ENCODE assay signal across 1 cellular context in the genomic region with DNA sequence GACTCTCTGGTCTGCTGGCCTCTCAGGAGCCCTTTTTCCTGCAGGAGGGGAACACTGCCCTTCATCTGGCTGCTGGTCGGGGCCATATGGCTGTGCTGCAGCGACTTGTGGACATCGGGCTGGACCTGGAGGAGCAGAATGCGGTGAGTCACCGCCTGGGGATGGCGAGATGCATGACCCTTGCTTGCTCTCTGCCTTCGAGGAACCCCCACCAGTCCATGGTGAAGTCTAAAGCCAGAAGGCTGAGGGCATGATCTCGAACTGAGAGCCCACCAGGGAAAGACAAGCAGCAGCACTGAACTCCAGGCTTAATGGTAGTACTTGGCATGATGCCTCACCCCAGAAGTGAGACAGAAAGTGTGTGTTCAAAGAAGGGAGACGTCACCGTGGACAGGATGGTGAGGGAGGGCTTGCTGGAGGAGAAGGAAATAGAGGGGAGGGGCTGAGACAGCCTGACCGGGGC.
TF ChIP-seq lines count a peak whose summit lies in the region.

No MANE protein-coding gene starts in this region.

TF ChIP-seq in GM12878, 131 proteins besides CTCF, POLR2A, EP300 and RAD21 (continued from another document):
- TF ChIP-seq, protein P1, sequence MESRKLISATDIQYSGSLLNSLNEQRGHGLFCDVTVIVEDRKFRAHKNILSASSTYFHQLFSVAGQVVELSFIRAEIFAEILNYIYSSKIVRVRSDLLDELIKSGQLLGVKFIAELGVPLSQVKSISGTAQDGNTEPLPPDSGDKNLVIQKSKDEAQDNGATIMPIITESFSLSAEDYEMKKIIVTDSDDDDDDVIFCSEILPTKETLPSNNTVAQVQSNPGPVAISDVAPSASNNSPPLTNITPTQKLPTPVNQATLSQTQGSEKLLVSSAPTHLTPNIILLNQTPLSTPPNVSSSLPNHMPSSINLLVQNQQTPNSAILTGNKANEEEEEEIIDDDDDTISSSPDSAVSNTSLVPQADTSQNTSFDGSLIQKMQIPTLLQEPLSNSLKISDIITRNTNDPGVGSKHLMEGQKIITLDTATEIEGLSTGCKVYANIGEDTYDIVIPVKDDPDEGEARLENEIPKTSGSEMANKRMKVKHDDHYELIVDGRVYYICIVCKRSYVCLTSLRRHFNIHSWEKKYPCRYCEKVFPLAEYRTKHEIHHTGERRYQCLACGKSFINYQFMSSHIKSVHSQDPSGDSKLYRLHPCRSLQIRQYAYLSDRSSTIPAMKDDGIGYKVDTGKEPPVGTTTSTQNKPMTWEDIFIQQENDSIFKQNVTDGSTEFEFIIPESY (IDR thresholded peaks at IDR 0.05), result no peak
- TF ChIP-seq NBN (IDR thresholded peaks at IDR 0.05) (no peak), KLF5 (IDR thresholded peaks at IDR 0.05; ENCODE audit: partially characterized antibody) (no peak), CREM (IDR thresholded peaks at IDR 0.05; ENCODE audit: low read depth) (no peak), HDAC6 (IDR thresholded peaks at IDR 0.05; ENCODE audit: unreplicated experiment) (no peak), RB1 (IDR thresholded peaks at IDR 0.05; ENCODE audit: borderline replicate concordance) (no peak)
- TF ChIP-seq, protein P2, sequence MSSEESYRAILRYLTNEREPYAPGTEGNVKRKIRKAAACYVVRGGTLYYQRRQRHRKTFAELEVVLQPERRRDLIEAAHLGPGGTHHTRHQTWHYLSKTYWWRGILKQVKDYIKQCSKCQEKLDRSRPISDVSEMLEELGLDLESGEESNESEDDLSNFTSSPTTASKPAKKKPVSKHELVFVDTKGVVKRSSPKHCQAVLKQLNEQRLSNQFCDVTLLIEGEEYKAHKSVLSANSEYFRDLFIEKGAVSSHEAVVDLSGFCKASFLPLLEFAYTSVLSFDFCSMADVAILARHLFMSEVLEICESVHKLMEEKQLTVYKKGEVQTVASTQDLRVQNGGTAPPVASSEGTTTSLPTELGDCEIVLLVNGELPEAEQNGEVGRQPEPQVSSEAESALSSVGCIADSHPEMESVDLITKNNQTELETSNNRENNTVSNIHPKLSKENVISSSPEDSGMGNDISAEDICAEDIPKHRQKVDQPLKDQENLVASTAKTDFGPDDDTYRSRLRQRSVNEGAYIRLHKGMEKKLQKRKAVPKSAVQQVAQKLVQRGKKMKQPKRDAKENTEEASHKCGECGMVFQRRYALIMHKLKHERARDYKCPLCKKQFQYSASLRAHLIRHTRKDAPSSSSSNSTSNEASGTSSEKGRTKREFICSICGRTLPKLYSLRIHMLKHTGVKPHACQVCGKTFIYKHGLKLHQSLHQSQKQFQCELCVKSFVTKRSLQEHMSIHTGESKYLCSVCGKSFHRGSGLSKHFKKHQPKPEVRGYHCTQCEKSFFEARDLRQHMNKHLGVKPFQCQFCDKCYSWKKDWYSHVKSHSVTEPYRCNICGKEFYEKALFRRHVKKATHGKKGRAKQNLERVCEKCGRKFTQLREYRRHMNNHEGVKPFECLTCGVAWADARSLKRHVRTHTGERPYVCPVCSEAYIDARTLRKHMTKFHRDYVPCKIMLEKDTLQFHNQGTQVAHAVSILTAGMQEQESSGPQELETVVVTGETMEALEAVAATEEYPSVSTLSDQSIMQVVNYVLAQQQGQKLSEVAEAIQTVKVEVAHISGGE (CRISPR knock-in tag; IDR thresholded peaks at IDR 0.05), result no peak
- TF ChIP-seq, protein P3, sequence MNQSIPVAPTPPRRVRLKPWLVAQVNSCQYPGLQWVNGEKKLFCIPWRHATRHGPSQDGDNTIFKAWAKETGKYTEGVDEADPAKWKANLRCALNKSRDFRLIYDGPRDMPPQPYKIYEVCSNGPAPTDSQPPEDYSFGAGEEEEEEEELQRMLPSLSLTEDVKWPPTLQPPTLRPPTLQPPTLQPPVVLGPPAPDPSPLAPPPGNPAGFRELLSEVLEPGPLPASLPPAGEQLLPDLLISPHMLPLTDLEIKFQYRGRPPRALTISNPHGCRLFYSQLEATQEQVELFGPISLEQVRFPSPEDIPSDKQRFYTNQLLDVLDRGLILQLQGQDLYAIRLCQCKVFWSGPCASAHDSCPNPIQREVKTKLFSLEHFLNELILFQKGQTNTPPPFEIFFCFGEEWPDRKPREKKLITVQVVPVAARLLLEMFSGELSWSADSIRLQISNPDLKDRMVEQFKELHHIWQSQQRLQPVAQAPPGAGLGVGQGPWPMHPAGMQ (IDR thresholded peaks at IDR 0.05; ENCODE audit: borderline replicate concordance), result no peak
- TF ChIP-seq, protein P4, sequence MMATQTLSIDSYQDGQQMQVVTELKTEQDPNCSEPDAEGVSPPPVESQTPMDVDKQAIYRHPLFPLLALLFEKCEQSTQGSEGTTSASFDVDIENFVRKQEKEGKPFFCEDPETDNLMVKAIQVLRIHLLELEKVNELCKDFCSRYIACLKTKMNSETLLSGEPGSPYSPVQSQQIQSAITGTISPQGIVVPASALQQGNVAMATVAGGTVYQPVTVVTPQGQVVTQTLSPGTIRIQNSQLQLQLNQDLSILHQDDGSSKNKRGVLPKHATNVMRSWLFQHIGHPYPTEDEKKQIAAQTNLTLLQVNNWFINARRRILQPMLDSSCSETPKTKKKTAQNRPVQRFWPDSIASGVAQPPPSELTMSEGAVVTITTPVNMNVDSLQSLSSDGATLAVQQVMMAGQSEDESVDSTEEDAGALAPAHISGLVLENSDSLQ (IDR thresholded peaks at IDR 0.05), result no peak
- TF ChIP-seq, protein P5, sequence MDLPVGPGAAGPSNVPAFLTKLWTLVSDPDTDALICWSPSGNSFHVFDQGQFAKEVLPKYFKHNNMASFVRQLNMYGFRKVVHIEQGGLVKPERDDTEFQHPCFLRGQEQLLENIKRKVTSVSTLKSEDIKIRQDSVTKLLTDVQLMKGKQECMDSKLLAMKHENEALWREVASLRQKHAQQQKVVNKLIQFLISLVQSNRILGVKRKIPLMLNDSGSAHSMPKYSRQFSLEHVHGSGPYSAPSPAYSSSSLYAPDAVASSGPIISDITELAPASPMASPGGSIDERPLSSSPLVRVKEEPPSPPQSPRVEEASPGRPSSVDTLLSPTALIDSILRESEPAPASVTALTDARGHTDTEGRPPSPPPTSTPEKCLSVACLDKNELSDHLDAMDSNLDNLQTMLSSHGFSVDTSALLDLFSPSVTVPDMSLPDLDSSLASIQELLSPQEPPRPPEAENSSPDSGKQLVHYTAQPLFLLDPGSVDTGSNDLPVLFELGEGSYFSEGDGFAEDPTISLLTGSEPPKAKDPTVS (IDR thresholded peaks at IDR 0.05; ENCODE audit: low read depth, low read length), result no peak
- TF ChIP-seq, protein P6, sequence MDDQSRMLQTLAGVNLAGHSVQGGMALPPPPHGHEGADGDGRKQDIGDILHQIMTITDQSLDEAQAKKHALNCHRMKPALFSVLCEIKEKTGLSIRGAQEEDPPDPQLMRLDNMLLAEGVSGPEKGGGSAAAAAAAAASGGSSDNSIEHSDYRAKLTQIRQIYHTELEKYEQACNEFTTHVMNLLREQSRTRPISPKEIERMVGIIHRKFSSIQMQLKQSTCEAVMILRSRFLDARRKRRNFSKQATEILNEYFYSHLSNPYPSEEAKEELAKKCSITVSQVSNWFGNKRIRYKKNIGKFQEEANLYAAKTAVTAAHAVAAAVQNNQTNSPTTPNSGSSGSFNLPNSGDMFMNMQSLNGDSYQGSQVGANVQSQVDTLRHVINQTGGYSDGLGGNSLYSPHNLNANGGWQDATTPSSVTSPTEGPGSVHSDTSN (IDR thresholded peaks at IDR 0.05; ENCODE audit: insufficient replicate concordance, low read depth, low read length), result no peak
- TF ChIP-seq, protein P7, sequence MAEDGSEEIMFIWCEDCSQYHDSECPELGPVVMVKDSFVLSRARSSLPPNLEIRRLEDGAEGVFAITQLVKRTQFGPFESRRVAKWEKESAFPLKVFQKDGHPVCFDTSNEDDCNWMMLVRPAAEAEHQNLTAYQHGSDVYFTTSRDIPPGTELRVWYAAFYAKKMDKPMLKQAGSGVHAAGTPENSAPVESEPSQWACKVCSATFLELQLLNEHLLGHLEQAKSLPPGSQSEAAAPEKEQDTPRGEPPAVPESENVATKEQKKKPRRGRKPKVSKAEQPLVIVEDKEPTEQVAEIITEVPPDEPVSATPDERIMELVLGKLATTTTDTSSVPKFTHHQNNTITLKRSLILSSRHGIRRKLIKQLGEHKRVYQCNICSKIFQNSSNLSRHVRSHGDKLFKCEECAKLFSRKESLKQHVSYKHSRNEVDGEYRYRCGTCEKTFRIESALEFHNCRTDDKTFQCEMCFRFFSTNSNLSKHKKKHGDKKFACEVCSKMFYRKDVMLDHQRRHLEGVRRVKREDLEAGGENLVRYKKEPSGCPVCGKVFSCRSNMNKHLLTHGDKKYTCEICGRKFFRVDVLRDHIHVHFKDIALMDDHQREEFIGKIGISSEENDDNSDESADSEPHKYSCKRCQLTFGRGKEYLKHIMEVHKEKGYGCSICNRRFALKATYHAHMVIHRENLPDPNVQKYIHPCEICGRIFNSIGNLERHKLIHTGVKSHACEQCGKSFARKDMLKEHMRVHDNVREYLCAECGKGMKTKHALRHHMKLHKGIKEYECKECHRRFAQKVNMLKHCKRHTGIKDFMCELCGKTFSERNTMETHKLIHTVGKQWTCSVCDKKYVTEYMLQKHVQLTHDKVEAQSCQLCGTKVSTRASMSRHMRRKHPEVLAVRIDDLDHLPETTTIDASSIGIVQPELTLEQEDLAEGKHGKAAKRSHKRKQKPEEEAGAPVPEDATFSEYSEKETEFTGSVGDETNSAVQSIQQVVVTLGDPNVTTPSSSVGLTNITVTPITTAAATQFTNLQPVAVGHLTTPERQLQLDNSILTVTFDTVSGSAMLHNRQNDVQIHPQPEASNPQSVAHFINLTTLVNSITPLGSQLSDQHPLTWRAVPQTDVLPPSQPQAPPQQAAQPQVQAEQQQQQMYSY (CRISPR knock-in tag; IDR thresholded peaks at IDR 0.05), result no peak
